1 cellular context compared by ENCODE assay signal in the genomic region with DNA sequence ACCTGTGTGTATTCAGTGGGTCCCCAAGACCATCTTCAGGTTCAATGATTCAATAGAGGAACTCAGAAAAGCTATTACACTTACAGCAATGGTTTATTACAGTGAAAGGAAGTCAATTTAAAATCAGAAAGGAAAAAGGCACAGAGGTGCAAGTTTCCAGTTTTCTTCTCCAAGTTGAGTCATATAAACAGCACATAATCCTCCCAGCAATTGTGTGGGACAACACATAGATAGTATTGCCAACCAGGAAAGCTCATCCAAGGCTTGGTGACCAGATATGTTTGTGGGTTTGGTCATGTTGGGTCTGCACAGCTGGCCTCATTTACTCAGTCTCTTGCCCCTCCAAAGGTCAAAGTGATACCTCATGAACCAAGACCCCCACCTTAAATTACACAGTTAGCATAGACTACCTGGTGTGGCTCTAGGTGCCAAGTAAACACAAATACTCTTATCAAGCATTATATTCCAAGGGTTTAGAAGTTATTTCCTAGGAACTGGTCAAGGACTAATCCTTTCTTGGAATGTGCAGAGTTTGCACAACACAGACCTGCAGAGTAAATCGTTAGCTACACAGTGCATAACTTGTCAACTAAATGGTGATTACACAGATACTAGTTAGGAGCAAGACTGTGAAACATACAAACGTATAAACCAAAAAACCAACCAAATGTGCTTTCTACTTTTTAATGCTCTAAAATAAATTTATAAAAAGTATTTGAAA.
TF ChIP-seq lines count a peak whose summit lies in the region.

No MANE protein-coding gene starts in this region.

TF ChIP-seq in H1, 55 proteins besides CTCF, POLR2A, EP300 and RAD21 (continued from another document):
- TF ChIP-seq, protein P1, sequence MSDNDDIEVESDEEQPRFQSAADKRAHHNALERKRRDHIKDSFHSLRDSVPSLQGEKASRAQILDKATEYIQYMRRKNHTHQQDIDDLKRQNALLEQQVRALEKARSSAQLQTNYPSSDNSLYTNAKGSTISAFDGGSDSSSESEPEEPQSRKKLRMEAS (IDR thresholded peaks at IDR 0.05) = no peak
- TF ChIP-seq TEAD4 (IDR thresholded peaks at IDR 0.05; ENCODE audit: low read depth, low read length) = no peak
- no peak for TF ChIP-seq SRF (IDR thresholded peaks at IDR 0.05; ENCODE audit: low read depth, low read length)
- TF ChIP-seq SIX5 (IDR thresholded peaks at IDR 0.05; ENCODE audit: low read depth, low read length) = no peak
